In genomic region chr16:82535262-82535661, GRCh38 we compare ENCODE assay signal across 27 cellular contexts.
"Had no signal": no experiment of that assay in that cellular context is flagged by ENCODE, and none has a peak within 500 bp of the region (broad histone marks: within the 10 kb centered on the region; RNA-seq: fewer than 3 reads in every experiment).

No MANE protein-coding gene starts in this region.

- H3K27me3 ChIP-seq: ascending aorta, breast epithelium, dorsolateral prefrontal cortex had no signal

- H3K9me3 ChIP-seq: ascending aorta had no signal

- H3K4me1 ChIP-seq: ascending aorta, breast epithelium, esophagus squamous epithelium had no signal

- H3K27ac ChIP-seq: ascending aorta, breast epithelium, coronary artery, dorsolateral prefrontal cortex, epithelial cell of prostate, esophagus squamous epithelium, VCaP had no signal

- FAIRE-seq: frontal cortex had no signal

- DNase-seq: activated CD4-positive, alpha-beta memory T cell treated with anti-CD3 and anti-CD28 coated beads, Interleukin-2, amount 10 ng/mL, durations not matched to agents 7 days and 5 days; activated CD4-positive, alpha-beta T cell treated with anti-CD3 and anti-CD28 coated beads for 1 hour; activated CD4-positive, alpha-beta T cell treated with anti-CD3 and anti-CD28 coated beads for 4 hours; activated CD4-positive, alpha-beta T cell treated with anti-CD3 and anti-CD28 coated beads, Interleukin-2, amount 10 ng/mL, durations not matched to agents 7 days and 5 days; activated CD4-positive, alpha-beta T cell treated with anti-CD3 and anti-CD28 coated beads, Interleukin-2, amount 50 U/mL, for 4 hours; activated CD8-positive, alpha-beta memory T cell treated with anti-CD3 and anti-CD28 coated beads, Interleukin-2, amount 50 U/mL, for 48 hours; activated gamma-delta T cell; activated naive CD4-positive, alpha-beta T cell; activated naive CD4-positive, alpha-beta T cell treated with anti-CD3 and anti-CD28 coated beads, Interleukin-2, amount 10 ng/mL, durations not matched to agents 7 days and 5 days; activated naive CD8-positive, alpha-beta T cell treated with anti-CD3 and anti-CD28 coated beads, Interleukin-2, amount 10 ng/mL, durations not matched to agents 7 days and 5 days; activated T-cell treated with anti-CD3 and anti-CD28 coated beads for 4 hours; activated T-cell treated with anti-CD3 and anti-CD28 coated beads, Interleukin-2, amount 50 U/mL, for 24 hours; activated T-cell treated with anti-CD3 and anti-CD28 coated beads, Interleukin-2, amount 50 U/mL, for 72 hours; dorsolateral prefrontal cortex; effector memory CD8-positive, alpha-beta T cell; esophagus squamous epithelium; head of caudate nucleus; T-helper 1 cell; T-helper 17 cell had no signal

- ATAC-seq: activated naive CD4-positive, alpha-beta T cell treated with anti-CD3 and anti-CD28 coated beads, Interleukin-2, amount 50 U/mL, for 72 hours; activated T-cell treated with anti-CD3 and anti-CD28 coated beads, Interleukin-2, amount 50 U/mL, for 72 hours; effector memory CD8-positive, alpha-beta T cell; T-helper 17 cell; WTC11 had no signal

- H3K36me3 ChIP-seq: ascending aorta, breast epithelium, esophagus squamous epithelium had no signal

- H3K4me3 ChIP-seq: ascending aorta, breast epithelium, coronary artery, dorsolateral prefrontal cortex, esophagus squamous epithelium had no signal
